Comparison of ENCODE assay signal across 8 cellular contexts in genomic region chr12:12985817-12986408, GRCh38. TPM values are rescaled to one million over a fixed set of nuclear protein-coding genes. Genes with fewer than 3 reads are reported as not detected.
A peak's percentile ranks its signal among the peaks of the same experiment; 100 is the strongest.
DNase-seq lines count a peak whose midpoint lies in the region; ATAC-seq and TF ChIP-seq lines count a peak whose summit lies in the region.

No MANE protein-coding gene starts in this region.

- no peaks in the 10 kb centered on the region for H3K9me3 ChIP-seq in aorta (ENCODE audit: control insufficient read depth, low read length)

- intact Hi-C loops in left ventricle myocardium superior (cut with micrococcal nuclease), result loop anchor here (5.0 kb wide), 1 partner anchor 221 kb away; no protein-coding TSS in a partner anchor
- intact Hi-C loops in aorta (cut with DNase I), result loop anchor here in 1 of 2 donors (5.0 kb wide), 1 partner anchor 226 kb away; no protein-coding TSS in a partner anchor

- H3K4me1 ChIP-seq in aorta (ENCODE audit: control insufficient read depth in 1 of 2, insufficient read depth in 2 of 2, low read length in 2 of 2), result peaks cover 0 to under 1% of the 10 kb centered on the region in 2 donors

- in situ Hi-C loops in SK-MEL-5 (cut with HindIII; ENCODE audit: low pct_unique_long_range_greater_than_20kb, low sequenced_read_pairs), result no loop called here

- ATAC-seq in left ventricle myocardium superior, result peak; percentile 45
- ATAC-seq in aorta (ENCODE audit: low FRiP score), result peak; percentile 53
- ATAC-seq in HG03095 (IDR thresholded peaks at IDR 0.05; ENCODE audit: unreplicated experiment), result no peak
- no peak for ATAC-seq in GM21786 (IDR thresholded peaks at IDR 0.05; ENCODE audit: unreplicated experiment)

- TF ChIP-seq CTCF in GM12873 (IDR thresholded peaks at IDR 0.05; ENCODE audit: insufficient read depth, low read depth, low read length, missing control alignments), result peak; percentile 68

- H3K27me3 ChIP-seq in aorta (ENCODE audit: control insufficient read depth in 1 of 2, insufficient read depth in 2 of 2, low read length in 1 of 2), result no peaks in the 10 kb centered on the region

- WGBS in aorta, 2 donors, result 72 to 75% methylated on average over 4 of the region's 4 CpGs

- DNase-seq in AG08395 (ENCODE audit: low spot score) (peak; percentile 16), SK-MEL-5 (ENCODE audit: low read depth, low spot score) (peak; percentile 72), left ventricle myocardium superior (no peak), aorta (no peak)
- DNase-seq in effector CD8-positive, alpha-beta T cell (lab: John Stamatoyannopoulos, UW), result no peak

- no peak overlapping the region for H3K27ac ChIP-seq in aorta (ENCODE audit: low read depth in 1 of 2, low read length in 2 of 2)

- H3K4me3 ChIP-seq in aorta (ENCODE audit: low read length in 2 of 2), result no peak overlapping the region

- peaks cover 6 to 15% of the 10 kb centered on the region in 2 donors for H3K36me3 ChIP-seq in aorta (ENCODE audit: control insufficient read depth in 1 of 2, insufficient read depth in 2 of 2, low read length in 1 of 2)

RNA-seq across cellular contexts. Expression of gene HEBP1, which starts 14.2 kb away (rescaled TPM):
- 7.8 and 7.9 TPM in 2 replicates for total RNA-seq in SK-MEL-5 (2014; rRNA removed; shearing (Covaris generic))
- polyA plus RNA-seq in SK-MEL-5 (2015; cell fraction: cytosol; rRNA removed), result 42.1 and 54.0 TPM in 2 replicates
- polyA plus RNA-seq in SK-MEL-5 (2015; cell fraction: nucleus; rRNA removed), result 8.3 and 10.0 TPM in 2 replicates
- total RNA-seq in left ventricle myocardium superior (68.3 TPM), aorta (10 to 100 TPM; 55.8 to 73.6 TPM)
- 100 to 1,000 TPM in 1 of 2 donors, 10 to 100 TPM in 1; 77.7 to 181 TPM for polyA plus RNA-seq in aorta

RNA-seq across cellular contexts. Expression of gene GPRC5D, which starts 33.9 kb away (rescaled TPM):
- total RNA-seq in SK-MEL-5 (2014; rRNA removed; shearing (Covaris generic)), result not detected in 2 replicates
- not detected in 2 replicates for polyA plus RNA-seq in SK-MEL-5 (2015; cell fraction: cytosol; rRNA removed)
- not detected in 2 replicates for polyA plus RNA-seq in SK-MEL-5 (2015; cell fraction: nucleus; rRNA removed)
- total RNA-seq in left ventricle myocardium superior (not detected), aorta (under 1 TPM in 1 of 2 donors, not detected in 1; 0.39 TPM)
- not detected for polyA plus RNA-seq in aorta

RNA-seq across cellular contexts. Expression of gene FAM234B, which starts 58.3 kb away (rescaled TPM):
- 14.4 and 15.6 TPM in 2 replicates for total RNA-seq in SK-MEL-5 (2014; rRNA removed; shearing (Covaris generic))
- 11.0 and 16.2 TPM in 2 replicates for polyA plus RNA-seq in SK-MEL-5 (2015; cell fraction: cytosol; rRNA removed)
- 6.6 and 10.5 TPM in 2 replicates for polyA plus RNA-seq in SK-MEL-5 (2015; cell fraction: nucleus; rRNA removed)
- total RNA-seq in left ventricle myocardium superior (1.8 TPM), aorta (1 to 10 TPM; 5.2 to 6.8 TPM)
- under 1 TPM in 1 of 2 donors, not detected in 1; 0.95 TPM for polyA plus RNA-seq in aorta

Comparison
In these comparisons a context has a peak if more than half of its experiments do, and no peak if none do; other contexts are left out.
1. DNase-seq: peak in AG08395 (single experiment) and SK-MEL-5 (single experiment); none in left ventricle myocardium superior (single experiment), aorta (0 of 2) and effector CD8-positive, alpha-beta T cell (single experiment).
2. ATAC-seq: peak in left ventricle myocardium superior (single experiment) and aorta (single experiment); none in HG03095 (single experiment) and GM21786 (single experiment).